In genomic region chr17:46942441-46943217, GRCh38 we compare ENCODE assay signal across 8 cellular contexts.
DNase-seq lines count a peak whose midpoint lies in the region; ATAC-seq and TF ChIP-seq lines count a peak whose summit lies in the region.

No MANE protein-coding gene starts in this region.

- no peak overlapping the region for H3K4me3 ChIP-seq in AG09309 (ENCODE audit: control insufficient read depth, low read depth, low read length)
- no peak overlapping the region for H3K4me3 ChIP-seq in WERI-Rb-1 (ENCODE audit: low read depth, low read length)
- no peak overlapping the region for H3K4me3 ChIP-seq in choroid plexus epithelial cell (ENCODE audit: low read depth, low read length)

- H3K36me3 ChIP-seq in WERI-Rb-1, result peaks cover 34% of the 10 kb centered on the region

- peak overlapping the region; percentile 11 for H3K27ac ChIP-seq in WERI-Rb-1

- TF ChIP-seq POLR2A in GM19193 (IDR thresholded peaks at IDR 0.05; ENCODE audit: extremely low read depth, insufficient read depth, insufficient read length), result peak; percentile 20

- no peaks in the 10 kb centered on the region for H3K27me3 ChIP-seq in WERI-Rb-1 (ENCODE audit: insufficient read depth, low read depth, severe bottlenecking)

- peak; percentile 93 for TF ChIP-seq CTCF in AG09309 (IDR thresholded peaks at IDR 0.05; ENCODE audit: control insufficient read depth, insufficient read depth, low read depth, low read length, missing control alignments)
- TF ChIP-seq CTCF in WERI-Rb-1 (IDR thresholded peaks at IDR 0.05; ENCODE audit: low read depth, low read length), result peak; percentile 99
- peak; percentile 98 for TF ChIP-seq CTCF in choroid plexus epithelial cell (conservative IDR thresholded peaks at IDR 0.05; ENCODE audit: low read depth, low read length)

- DNase-seq in AG09309 (ENCODE audit: low read depth), result no peak
- peak; percentile 78 for DNase-seq in NCI-H2196 (lab: John Stamatoyannopoulos, UW; ENCODE audit: unreplicated experiment)
- DNase-seq in WERI-Rb-1, result peak; percentile 87
- DNase-seq in choroid plexus epithelial cell (ENCODE audit: low read depth), result peak; percentile 90
- DNase-seq in left kidney (ENCODE audit: low read depth, low spot score), result peak; percentile 86
- DNase-seq in stimulated activated CD8-positive, alpha-beta memory T cell treated with anti-CD3 and anti-CD28 coated beads, Interleukin-4, amount 100 ng/mL, for 24 hours (ENCODE audit: low read depth), result peak; percentile 29

- ATAC-seq in GM19023 (IDR thresholded peaks at IDR 0.05; ENCODE audit: unreplicated experiment), result no peak

- H3K9me3 ChIP-seq in WERI-Rb-1 (ENCODE audit: severe bottlenecking), result no peaks in the 10 kb centered on the region
